7 cellular contexts compared by ENCODE assay signal in genomic region chr9:120348951-120349429, GRCh38.
DNase-seq lines count a peak whose midpoint lies in the region; ATAC-seq, FAIRE-seq and TF ChIP-seq lines count a peak whose summit lies in the region.

No MANE protein-coding gene starts in this region.

- no peak overlapping the region for H3K27ac Mint-ChIP-seq in activated T-cell treated with anti-CD3 and anti-CD28 coated beads, Interleukin-2, amount 50 U/mL, for 24 hours

- peak; percentile 28 for FAIRE-seq in endothelial cell of umbilical vein (lab: Jason Lieb, UNC)

- H3K4me3 ChIP-seq in OCI-LY3 (ENCODE audit: low read length) = no peak overlapping the region
- H3K4me3 ChIP-seq in endothelial cell of umbilical vein (replicated peaks in 1 of 3; ENCODE audit: insufficient read depth in 1 of 3, low read depth in 1 of 3, low read length in 3 of 3) = no peak overlapping the region
- no peak overlapping the region for H3K4me3 ChIP-seq in mucosa of descending colon

- H3K4me1 ChIP-seq in OCI-LY3 (ENCODE audit: low read length) (no peaks in the 10 kb centered on the region), endothelial cell of umbilical vein (ENCODE audit: control insufficient read depth, extremely low read depth, insufficient read depth, low read length) (no peaks in the 10 kb centered on the region), mucosa of descending colon (ENCODE audit: low read depth) (no peaks in the 10 kb centered on the region)

- H3K36me3 Mint-ChIP-seq in activated T-cell treated with anti-CD3 and anti-CD28 coated beads, Interleukin-2, amount 50 U/mL, for 24 hours (ENCODE audit: low read depth) = no peaks in the 10 kb centered on the region

- dilution Hi-C loops in endothelial cell of umbilical vein (cut with MboI; ENCODE audit: extremely low pct_ligation_motif_present, low sequenced_read_pairs) = no loop called here

- no peak overlapping the region for H3K4me2 ChIP-seq in OCI-LY3 (ENCODE audit: low read length)
- H3K4me2 ChIP-seq in endothelial cell of umbilical vein (ENCODE audit: insufficient read depth, low read length) = no peak overlapping the region

- H2AFZ ChIP-seq in OCI-LY3 (ENCODE audit: low read depth, low read length) (no peak overlapping the region), endothelial cell of umbilical vein (ENCODE audit: low read depth, low read length) (no peak overlapping the region)

- POLR2A ChIA-PET in endothelial cell of umbilical vein (lab: Charles Lee) = no interaction called here

- H3K9me3 ChIP-seq in OCI-LY3 (ENCODE audit: insufficient read depth, low read length) (no peaks in the 10 kb centered on the region), endothelial cell of umbilical vein (replicated peaks; ENCODE audit: control insufficient read depth, insufficient read depth, low read length) (no peaks in the 10 kb centered on the region), mucosa of descending colon (no peaks in the 10 kb centered on the region)

- intact Hi-C loops in endothelial cell of umbilical vein (cut with micrococcal nuclease) = loop anchor here (1.0 to 10.0 kb wide), 5 partner anchors 128 to 1827 kb away; no protein-coding TSS in a partner anchor
- intact Hi-C loops in mucosa of descending colon (cut with DNase I, micrococcal nuclease) = no loop called here

- H3K27me3 ChIP-seq in OCI-LY3 (ENCODE audit: low read depth, low read length) = no peaks in the 10 kb centered on the region
- H3K27me3 ChIP-seq in endothelial cell of umbilical vein (ENCODE audit: control insufficient read depth in 2 of 2, insufficient read depth in 2 of 2, low read length in 2 of 2) = no peaks in the 10 kb centered on the region

- H3K9me1 ChIP-seq in endothelial cell of umbilical vein (replicated peaks; ENCODE audit: control insufficient read depth, extremely low read depth, insufficient read depth, low read length) = no peaks in the 10 kb centered on the region

- H3K9ac ChIP-seq in OCI-LY3 (ENCODE audit: low read length) = no peak overlapping the region
- H3K9ac ChIP-seq in endothelial cell of umbilical vein (replicated peaks; ENCODE audit: extremely low read depth, insufficient read depth, low read length) = no peak overlapping the region

- H3K9me3 Mint-ChIP-seq in activated T-cell treated with anti-CD3 and anti-CD28 coated beads, Interleukin-2, amount 50 U/mL, for 24 hours = no peaks in the 10 kb centered on the region

- H4K20me1 ChIP-seq in OCI-LY3 (ENCODE audit: insufficient read depth, low read length) (no peaks in the 10 kb centered on the region), endothelial cell of umbilical vein (replicated peaks; ENCODE audit: control insufficient read depth, extremely low read depth, insufficient read depth, low read length) (no peaks in the 10 kb centered on the region)

- H3K27ac ChIP-seq in OCI-LY3 (ENCODE audit: low read length) (no peak overlapping the region), endothelial cell of umbilical vein (ENCODE audit: insufficient read depth, low read depth, low read length) (no peak overlapping the region)

- H3K4me1 Mint-ChIP-seq in activated T-cell treated with anti-CD3 and anti-CD28 coated beads, Interleukin-2, amount 50 U/mL, for 24 hours (ENCODE audit: low read depth) = peaks cover 7% of the 10 kb centered on the region

- TF ChIP-seq CTCF in OCI-LY3 (IDR thresholded peaks at IDR 0.05; ENCODE audit: low read depth, low read length) = peak; percentile 70
- TF ChIP-seq CTCF in endothelial cell of umbilical vein (IDR thresholded peaks at IDR 0.05; ENCODE audit: extremely low read depth in 1 of 2, insufficient read depth in 1 of 2, low read depth in 1 of 2, low read length in 2 of 2) = peak; percentile 48 to 73
- TF ChIP-seq CTCF in mucosa of descending colon (IDR thresholded peaks at IDR 0.05) = no peak

- DNase-seq in ELR (ENCODE audit: low read depth) = peak; percentile 65
- DNase-seq in endothelial cell of umbilical vein (ENCODE audit: low read depth, low spot score) = peak; percentile 39
- peak in 1 of 3 donors; percentile 12 for DNase-seq in mucosa of descending colon
- DNase-seq in activated T-cell treated with anti-CD3 and anti-CD28 coated beads, Interleukin-2, amount 50 U/mL, for 24 hours = no peak
- DNase-seq in epidermal melanocyte (ENCODE audit: insufficient read length, low spot score) = no peak

- ATAC-seq in HG03159 (IDR thresholded peaks at IDR 0.05; ENCODE audit: unreplicated experiment) (peak; percentile 49), mucosa of descending colon (peak; percentile 55)

- CTCF ChIA-PET in endothelial cell of umbilical vein (lab: Charles Lee) = interaction anchor here (0.6 to 4.4 kb wide), 2 partner anchors 129 to 140 kb away, joined by 3 to 21 read pairs; no protein-coding TSS in a partner anchor

- BruUV-seq in endothelial cell of umbilical vein (replicated peaks; lab: Mats Ljungman, UMichigan) = no TSS peak

- no peak for TF ChIP-seq POLR2A in endothelial cell of umbilical vein (IDR thresholded peaks at IDR 0.05; ENCODE audit: low read depth, low read length)

- no peaks in the 10 kb centered on the region for H3K79me2 ChIP-seq in OCI-LY3 (ENCODE audit: low read length)
- H3K79me2 ChIP-seq in endothelial cell of umbilical vein (ENCODE audit: control insufficient read depth, insufficient read depth, low read length) = no peaks in the 10 kb centered on the region

- peaks cover 4% of the 10 kb centered on the region for H3K27me3 Mint-ChIP-seq in activated T-cell treated with anti-CD3 and anti-CD28 coated beads, Interleukin-2, amount 50 U/mL, for 24 hours

- H3K36me3 ChIP-seq in OCI-LY3 (replicated peaks; ENCODE audit: low read depth, low read length) (no peaks in the 10 kb centered on the region), endothelial cell of umbilical vein (ENCODE audit: control insufficient read depth in 2 of 2, extremely low read depth in 1 of 2, insufficient read depth in 2 of 2, low read length in 2 of 2) (no peaks in the 10 kb centered on the region), mucosa of descending colon (ENCODE audit: low read depth) (no peaks in the 10 kb centered on the region)

- H3K4me3 Mint-ChIP-seq in activated T-cell treated with anti-CD3 and anti-CD28 coated beads, Interleukin-2, amount 50 U/mL, for 24 hours = no peak overlapping the region

TF ChIP-seq in endothelial cell of umbilical vein, 7 proteins besides CTCF, POLR2A, EP300 and RAD21:
- TF ChIP-seq JUN (IDR thresholded peaks at IDR 0.05; ENCODE audit: borderline replicate concordance, insufficient read depth, insufficient read length, low read depth) (no peak), EZH2 (IDR thresholded peaks at IDR 0.05; ENCODE audit: borderline replicate concordance, low read depth, low read length, severe bottlenecking) (no peak), GATA2 (IDR thresholded peaks at IDR 0.05; ENCODE audit: insufficient read depth, insufficient read length, low read depth, low read length) (no peak), MAX (IDR thresholded peaks at IDR 0.05; ENCODE audit: insufficient read depth, insufficient read length) (no peak), POLR2AphosphoS5 (IDR thresholded peaks at IDR 0.05; ENCODE audit: insufficient read depth, low read depth, low read length) (no peak), MYC (IDR thresholded peaks at IDR 0.05; ENCODE audit: low read depth, low read length) (no peak), FOS (IDR thresholded peaks at IDR 0.05; ENCODE audit: borderline replicate concordance, insufficient read depth, low read length) (no peak)

Comparison
In these comparisons a context has a peak if more than half of its experiments do, and no peak if none do; other contexts are left out.
1. DNase-seq: peak in ELR (single experiment) and endothelial cell of umbilical vein (single experiment); none in activated T-cell treated with anti-CD3 and anti-CD28 coated beads, Interleukin-2, amount 50 U/mL, for 24 hours (single experiment) and epidermal melanocyte (single experiment).